Comparison of ENCODE assay signal across 28 cellular contexts in the genomic region with DNA sequence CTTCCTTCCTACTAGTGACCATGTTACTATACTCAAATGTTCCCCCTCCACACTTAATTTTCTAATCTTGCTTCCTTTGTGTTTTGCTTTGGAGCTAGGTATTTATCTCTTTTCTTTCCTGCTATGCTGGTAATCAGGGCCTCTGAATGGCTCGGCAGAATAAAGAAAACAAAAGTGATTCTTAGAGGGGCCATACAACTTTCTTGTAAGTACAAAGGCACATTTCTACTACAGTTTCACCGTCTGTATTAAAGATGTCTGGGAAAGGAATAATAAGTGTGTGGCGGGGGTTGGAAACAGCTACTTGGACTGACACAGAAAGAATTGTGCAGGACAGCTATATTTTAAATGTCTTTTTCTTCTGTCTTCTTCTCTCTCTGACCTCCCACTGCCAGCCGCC. TPM values are rescaled to one million over a fixed set of nuclear protein-coding genes. Genes with fewer than 3 reads are reported as not detected.
"Had no signal": no experiment of that assay in that cellular context is flagged by ENCODE, and none has a peak within 500 bp of the region (broad histone marks: within the 10 kb centered on the region; RNA-seq: fewer than 3 reads in every experiment).

No MANE protein-coding gene starts in this region.

- FAIRE-seq: small intestine, urothelium cell line had no signal

- H3K27me3 Mint-ChIP-seq: activated CD4-positive, alpha-beta T cell treated with anti-CD3 and anti-CD28 coated beads for 36 hours; stimulated activated naive CD8-positive, alpha-beta T cell treated with anti-CD3 and anti-CD28 coated beads, Interleukin-15, amount 100 ng/mL, for 72 hours had no signal

- H3K36me3 Mint-ChIP-seq: activated naive CD8-positive, alpha-beta T cell treated with anti-CD3 and anti-CD28 coated beads for 36 hours; stimulated activated effector memory CD8-positive, alpha-beta T cell treated with anti-CD3 and anti-CD28 coated beads, Interleukin-12 subunit alpha, Interleukin-12 subunit beta, amount 100 ng/mL, for 72 hours had no signal

- H3K4me3 Mint-ChIP-seq: activated B cell treated with CpG ODN at 0.5 μM for 24 hours; activated CD4-positive, alpha-beta T cell treated with anti-CD3 and anti-CD28 coated beads for 36 hours; activated naive CD8-positive, alpha-beta T cell treated with anti-CD3 and anti-CD28 coated beads for 36 hours; activated T-cell treated with anti-CD3 and anti-CD28 coated beads, Interleukin-2, amount 50 U/mL, for 4 hours; stimulated activated effector memory CD8-positive, alpha-beta T cell treated with anti-CD3 and anti-CD28 coated beads, Interleukin-12 subunit alpha, Interleukin-12 subunit beta, amount 100 ng/mL, for 72 hours; stimulated activated naive CD8-positive, alpha-beta T cell treated with anti-CD3 and anti-CD28 coated beads, Interleukin-15, amount 100 ng/mL, for 72 hours had no signal

- H3K4me3 ChIP-seq: breast epithelium, colonic mucosa, dorsolateral prefrontal cortex, left ventricle myocardium inferior, mucosa of descending colon, tibial nerve had no signal

- H2AFZ ChIP-seq: parathyroid adenoma had no signal

- H3K9me3 Mint-ChIP-seq: activated B cell treated with CpG ODN at 0.5 μM for 24 hours; activated naive CD8-positive, alpha-beta T cell treated with anti-CD3 and anti-CD28 coated beads for 36 hours; activated T-cell treated with anti-CD3 and anti-CD28 coated beads, Interleukin-2, amount 50 U/mL, for 4 hours; activated T-helper 2 cell treated with anti-CD3 and anti-CD28 coated beads, Interferon-gamma antibody, Interleukin-2, Interleukin-4, amounts not matched to agents 10 μg/mL and 5 μg/mL and 100 μg/mL, durations not matched to agents 14 hours and 24 hours and 36 hours; stimulated activated effector memory CD8-positive, alpha-beta T cell treated with anti-CD3 and anti-CD28 coated beads, Interleukin-12 subunit alpha, Interleukin-12 subunit beta, amount 100 ng/mL, for 72 hours; stimulated activated naive CD8-positive, alpha-beta T cell treated with anti-CD3 and anti-CD28 coated beads, Interleukin-15, amount 100 ng/mL, for 72 hours had no signal

- H3K9ac ChIP-seq: parathyroid adenoma had no signal

- H3K36me3 ChIP-seq: breast epithelium, colonic mucosa, left ventricle myocardium inferior, tibial nerve had no signal

- H3K4me1 ChIP-seq: breast epithelium, colonic mucosa, left ventricle myocardium inferior, parathyroid adenoma, tibial nerve had no signal

- H3K79me2 ChIP-seq: parathyroid adenoma had no signal

- H3K9me3 ChIP-seq: breast epithelium, colonic mucosa, left ventricle myocardium inferior, mucosa of descending colon, tibial nerve had no signal

- ATAC-seq: activated CD4-positive, alpha-beta T cell treated with anti-CD3 and anti-CD28 coated beads for 36 hours; activated T-cell treated with anti-CD3 and anti-CD28 coated beads, Interleukin-2, amount 50 U/mL, for 4 hours; mucosa of descending colon; sciatic nerve; stimulated activated effector memory CD8-positive, alpha-beta T cell treated with anti-CD3 and anti-CD28 coated beads, Interleukin-12 subunit alpha, Interleukin-12 subunit beta, amount 100 ng/mL, for 72 hours; stimulated activated naive CD8-positive, alpha-beta T cell treated with anti-CD3 and anti-CD28 coated beads, Interleukin-15, amount 100 ng/mL, for 72 hours had no signal

- H3K27ac Mint-ChIP-seq: activated B cell treated with CpG ODN at 0.5 μM for 24 hours; activated CD4-positive, alpha-beta T cell treated with anti-CD3 and anti-CD28 coated beads for 36 hours; activated naive CD8-positive, alpha-beta T cell treated with anti-CD3 and anti-CD28 coated beads for 36 hours; activated T-helper 2 cell treated with anti-CD3 and anti-CD28 coated beads, Interferon-gamma antibody, Interleukin-2, Interleukin-4, amounts not matched to agents 10 μg/mL and 5 μg/mL and 100 μg/mL, durations not matched to agents 14 hours and 24 hours and 36 hours; stimulated activated effector memory CD8-positive, alpha-beta T cell treated with anti-CD3 and anti-CD28 coated beads, Interleukin-12 subunit alpha, Interleukin-12 subunit beta, amount 100 ng/mL, for 72 hours had no signal

- DNase-seq: activated B cell treated with CpG ODN at 0.5 μM for 24 hours; activated CD4-positive, alpha-beta T cell treated with anti-CD3 and anti-CD28 coated beads for 36 hours; activated CD4-positive, alpha-beta T cell treated with anti-CD3 and anti-CD28 coated beads, Interleukin-2, amount 50 U/mL, for 4 hours; activated CD8-positive, alpha-beta memory T cell treated with anti-CD3 and anti-CD28 coated beads, Interleukin-2, amount 50 U/mL, for 48 hours; activated naive CD4-positive, alpha-beta T cell; activated naive CD8-positive, alpha-beta T cell treated with anti-CD3 and anti-CD28 coated beads for 36 hours; activated T-cell treated with anti-CD3 and anti-CD28 coated beads, Interleukin-2, amount 50 U/mL, for 4 hours; colonic mucosa; dorsolateral prefrontal cortex; kidney glomerular epithelial cell; left ventricle myocardium inferior; mucosa of descending colon; nucleus accumbens; small intestine; stimulated activated CD4-positive, alpha-beta T cell treated with anti-CD3 and anti-CD28 coated beads, Interleukin-2, amount 100 ng/mL, for 24 hours; stimulated activated naive CD8-positive, alpha-beta T cell treated with anti-CD3 and anti-CD28 coated beads, Interleukin-15, amount 100 ng/mL, for 72 hours; T-helper 1 cell had no signal

- H3K27ac ChIP-seq: breast epithelium, colonic mucosa, dorsolateral prefrontal cortex, epithelial cell of prostate, left ventricle myocardium inferior, parathyroid adenoma, tibial nerve had no signal

- H3K27me3 ChIP-seq: colonic mucosa had no signal

- H3K4me1 Mint-ChIP-seq: activated B cell treated with CpG ODN at 0.5 μM for 24 hours; activated CD4-positive, alpha-beta T cell treated with anti-CD3 and anti-CD28 coated beads for 36 hours; activated naive CD8-positive, alpha-beta T cell treated with anti-CD3 and anti-CD28 coated beads for 36 hours; stimulated activated effector memory CD8-positive, alpha-beta T cell treated with anti-CD3 and anti-CD28 coated beads, Interleukin-12 subunit alpha, Interleukin-12 subunit beta, amount 100 ng/mL, for 72 hours; stimulated activated naive CD8-positive, alpha-beta T cell treated with anti-CD3 and anti-CD28 coated beads, Interleukin-15, amount 100 ng/mL, for 72 hours had no signal

RNA-seq across cellular contexts. Expression of a gene that starts 50.3 kb away (rescaled TPM):
- total RNA-seq: activated B cell treated with CpG ODN at 0.5 μM for 24 hours; activated CD8-positive, alpha-beta memory T cell treated with anti-CD3 and anti-CD28 coated beads for 36 hours; fibroblast of villous mesenchyme; lung microvascular endothelial cell had no signal
